In genomic region chr2:209425082-209426071, GRCh38 we compare ENCODE assay signal across 7 cellular contexts. TPM values are rescaled to one million over a fixed set of nuclear protein-coding genes. Genes with fewer than 3 reads are reported as not detected.
DNase-seq lines count a peak whose midpoint lies in the region; ATAC-seq, FAIRE-seq and TF ChIP-seq lines count a peak whose summit lies in the region.

No MANE protein-coding gene starts in this region.

- no peaks in the 10 kb centered on the region for H4K20me1 ChIP-seq in SU-DHL-6 (ENCODE audit: low read depth, low read length)

- DNase-seq in DMS79 treated with DMSO at 0.1 percent for 48 hours (lab: John Stamatoyannopoulos, UW) (peak; percentile 72), NCI-H1092 treated with DMSO at 0.1 percent for 48 hours (lab: John Stamatoyannopoulos, UW) (peak; percentile 36), frontal cortex (ENCODE audit: low spot score in 2 of 2) (peak in 1 of 2 donors; percentile 38), psoas muscle (no peak), mesenteric fat pad (ENCODE audit: low spot score) (no peak)

- no peak overlapping the region for H3K4me3 ChIP-seq in SU-DHL-6 (ENCODE audit: insufficient read depth, low read length, poor library complexity, severe bottlenecking)
- peak overlapping the region; percentile 64 for H3K4me3 ChIP-seq in psoas muscle

- no peaks in the 10 kb centered on the region for H3K27me3 ChIP-seq in SU-DHL-6 (ENCODE audit: low read length)
- H3K27me3 ChIP-seq in psoas muscle (ENCODE audit: insufficient read depth in 3 of 3, low read length in 2 of 3), result peaks cover 0 to 19% (median 0%) of the 10 kb centered on the region in 3 donors

- ATAC-seq in GM21526 (IDR thresholded peaks at IDR 0.05; ENCODE audit: low FRiP score, unreplicated experiment), result peak; percentile 32
- no peak for ATAC-seq in psoas muscle

- H3K9me3 ChIP-seq in SU-DHL-6 (ENCODE audit: insufficient read depth, low read length) (no peaks in the 10 kb centered on the region), psoas muscle (no peaks in the 10 kb centered on the region)

- no peaks in the 10 kb centered on the region for H3K9me2 ChIP-seq in SU-DHL-6 (replicated peaks; ENCODE audit: insufficient read depth, low read length)

- peak overlapping the region; percentile 95 for H3K4me2 ChIP-seq in SU-DHL-6 (ENCODE audit: low read depth, low read length, poor library complexity, severe bottlenecking)

- H2AFZ ChIP-seq in SU-DHL-6 (ENCODE audit: low read depth, low read length, severe bottlenecking), result no peak overlapping the region

- no peaks in the 10 kb centered on the region for H3F3A ChIP-seq in SU-DHL-6 (ENCODE audit: insufficient read depth)

- H3K36me3 ChIP-seq in SU-DHL-6 (ENCODE audit: low read length) (no peaks in the 10 kb centered on the region), psoas muscle (ENCODE audit: insufficient read depth in 1 of 2, low read depth in 1 of 2) (no peaks in the 10 kb centered on the region)

- peaks cover 4% of the 10 kb centered on the region for H3K4me1 ChIP-seq in psoas muscle

- TF ChIP-seq CTCF in SU-DHL-6 (IDR thresholded peaks at IDR 0.05; ENCODE audit: insufficient read depth, low read length, poor library complexity, severe bottlenecking) (peak; percentile 27), psoas muscle (IDR thresholded peaks at IDR 0.05) (peak; percentile 35)

- H3K27ac ChIP-seq in SU-DHL-6 (ENCODE audit: low read depth, low read length) (no peak overlapping the region), psoas muscle (no peak overlapping the region)

- H3K9ac ChIP-seq in SU-DHL-6 (ENCODE audit: low read length), result no peak overlapping the region

- 15 to 16% (median 16%) methylated on average over 7 of the region's 7 CpGs for WGBS in psoas muscle, 3 donors

- peak; percentile 58 for FAIRE-seq in frontal cortex (lab: Jason Lieb, UNC)

- no peaks in the 10 kb centered on the region for H3K79me2 ChIP-seq in SU-DHL-6 (ENCODE audit: insufficient read depth, low read length)

- intact Hi-C loops in psoas muscle (cut with DNase I), result no loop called here

RNA-seq across cellular contexts. Expression of gene MAP2, which starts 1.5 kb away (rescaled TPM):
- total RNA-seq in frontal cortex (678 TPM), psoas muscle (1 to 10 TPM in 3 of 4 donors, under 1 TPM in 1; 0.81 to 6.5 (median 2.7) TPM), mesenteric fat pad (3.4 TPM)
- polyA plus RNA-seq in psoas muscle, result 1 to 10 TPM in 2 of 3 donors, under 1 TPM in 1; 0.72 to 1.8 (median 1.4) TPM

Comparison
In these comparisons a context has a peak if more than half of its experiments do, and no peak if none do; other contexts are left out.
1. DNase-seq: peak in DMS79 treated with DMSO at 0.1 percent for 48 hours (single experiment) and NCI-H1092 treated with DMSO at 0.1 percent for 48 hours (single experiment); none in psoas muscle (0 of 2) and mesenteric fat pad (single experiment).
2. RNA of gene MAP2, which starts 1.5 kb away (total RNA-seq): 678 TPM in frontal cortex (single experiment); 3.4 TPM in mesenteric fat pad (single experiment) and 0.81 to 6.5 TPM in psoas muscle; every median in the first group is over 10 times any median in the second.